7 cellular contexts compared by ENCODE assay signal in the genomic region with DNA sequence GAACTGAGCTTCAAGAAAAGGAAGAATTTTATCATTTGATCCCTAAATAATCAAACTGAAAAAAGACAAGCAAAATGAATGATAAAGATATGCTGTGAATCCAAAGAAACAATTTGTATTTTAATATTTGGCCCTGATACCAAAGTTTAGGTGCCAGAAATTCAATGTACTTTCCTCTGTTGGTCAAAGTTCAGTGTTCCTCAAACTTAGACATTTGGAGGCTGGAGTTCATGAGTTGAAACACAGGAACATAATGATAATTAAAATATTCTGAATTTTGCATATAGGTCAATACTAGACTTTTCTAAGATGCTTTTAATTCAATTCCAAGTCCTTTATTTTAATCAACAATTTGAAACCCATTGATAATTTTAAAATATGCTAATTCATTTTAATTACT.
"Had no signal": no experiment of that assay in that cellular context is flagged by ENCODE, and none has a peak within 500 bp of the region (broad histone marks: within the 10 kb centered on the region; RNA-seq: fewer than 3 reads in every experiment).

No MANE protein-coding gene starts in this region.

- H2AFZ ChIP-seq: GM23338 had no signal

- ATAC-seq: GM23338 had no signal

- FAIRE-seq: H1, H54, HTR-8/SVneo had no signal

- H3K4me3 ChIP-seq: GM23338 had no signal

- DNase-seq: H9, HCEC 1CT, KBM-7 had no signal

- H3K4me2 ChIP-seq: GM23338 had no signal
